In the genomic region with DNA sequence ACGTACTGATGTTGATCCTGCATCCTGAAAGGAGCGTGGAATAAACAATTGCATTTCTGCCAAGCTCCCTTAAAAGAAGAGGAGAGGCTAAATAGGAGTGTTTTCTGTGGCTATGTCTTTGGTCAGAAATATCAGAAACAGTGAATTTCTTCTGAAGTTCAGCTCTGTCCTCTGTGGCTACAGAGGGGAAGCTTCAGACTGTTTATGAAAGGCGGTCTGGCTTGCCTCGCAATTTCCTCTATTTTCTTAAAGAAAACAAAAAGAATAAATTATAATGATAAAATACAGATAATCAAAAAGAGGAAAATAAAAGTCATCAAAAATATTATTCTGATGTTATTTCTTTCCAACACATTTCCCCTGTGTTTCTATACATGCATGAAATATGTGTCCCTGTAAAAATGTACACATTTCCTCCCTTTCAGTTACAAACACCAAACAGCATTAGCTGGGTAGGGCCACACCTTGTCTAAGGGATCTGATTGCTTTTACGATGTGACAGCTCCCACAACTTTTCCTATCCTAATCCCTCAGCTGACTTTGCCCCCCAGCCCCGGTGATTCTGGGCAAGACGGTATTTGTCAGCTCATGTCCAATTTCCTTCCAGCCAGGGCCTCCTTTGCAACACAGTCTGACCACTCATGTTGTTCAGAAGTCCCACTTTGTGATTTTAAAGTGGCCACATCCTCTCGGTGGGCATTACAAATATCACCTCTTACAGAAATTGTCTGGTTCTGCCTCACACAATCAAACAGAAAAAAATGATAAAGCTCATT, we compare ENCODE assay signal across 24 cellular contexts.
DNase-seq lines count a peak whose midpoint lies in the region; ATAC-seq, FAIRE-seq and TF ChIP-seq lines count a peak whose summit lies in the region.
"Had no signal": no experiment of that assay in that cellular context is flagged by ENCODE, and none has a peak within 500 bp of the region (broad histone marks: within the 10 kb centered on the region; RNA-seq: fewer than 3 reads in every experiment).

No MANE protein-coding gene starts in this region.

- ATAC-seq in RWPE2 (ENCODE audit: low read depth) (no peak), HG03095 (IDR thresholded peaks at IDR 0.05; ENCODE audit: unreplicated experiment) (no peak), HG02678 (IDR thresholded peaks at IDR 0.05; ENCODE audit: unreplicated experiment) (no peak)
- ATAC-seq: stimulated activated memory B cell treated with anti-CD40 and anti-IgM and Interleukin-4, amounts not matched to agents 10 μg/mL and 1 μg/mL and 100 μg/mL, for 72 hours; T-helper 17 cell had no signal

- intact Hi-C loops in spleen (cut with DNase I; ENCODE audit: low total_unique reads): no loop called here

- H3K4me3 ChIP-seq in RWPE2 (ENCODE audit: severe bottlenecking) (no peak overlapping the region), spleen (no peak overlapping the region)

- peaks cover 34% of the 10 kb centered on the region for H3K4me1 ChIP-seq in RWPE2 (ENCODE audit: insufficient read depth, poor library complexity, severe bottlenecking)
- H3K4me1 ChIP-seq in spleen: peaks cover 0 to 21% (median 0%) of the 10 kb centered on the region in 6 donors

- FAIRE-seq in HTR-8/SVneo (lab: Jason Lieb, UNC): peak; percentile 69
- FAIRE-seq: endothelial cell of umbilical vein, GM12892, H54, small intestine had no signal

- H3K36me3 ChIP-seq in RWPE2 (ENCODE audit: low read depth) (no peaks in the 10 kb centered on the region), spleen (no peaks in the 10 kb centered on the region)

- TF ChIP-seq CTCF in RWPE2 (IDR thresholded peaks at IDR 0.05; ENCODE audit: poor library complexity, severe bottlenecking) (no peak), spleen (IDR thresholded peaks at IDR 0.05 in 8 of 11, conservative IDR thresholded peaks at IDR 0.05 in 3 of 11) (no peak)

- H3K9me3 ChIP-seq in RWPE2 (ENCODE audit: severe bottlenecking) (no peaks in the 10 kb centered on the region), spleen (no peaks in the 10 kb centered on the region)

- H3K27ac ChIP-seq in RWPE2 (ENCODE audit: poor library complexity, severe bottlenecking): peak overlapping the region; percentile 90
- peak overlapping the region in 7 of 8 donors; percentile 8 to 88 (median 79) for H3K27ac ChIP-seq in spleen

- no peak for DNase-seq in HTR-8/SVneo (ENCODE audit: insufficient read length, low spot score)
- DNase-seq in RWPE2 (ENCODE audit: low spot score): no peak
- DNase-seq in left kidney (ENCODE audit: low read depth, low spot score): peak; percentile 25
- DNase-seq in spleen: no peak
- DNase-seq in Kasumi-1 (lab: John Stamatoyannopoulos, UW): no peak
- DNase-seq: activated CD4-positive, alpha-beta T cell treated with anti-CD3 and anti-CD28 coated beads for 4 hours; activated naive CD4-positive, alpha-beta T cell; activated T-cell treated with anti-CD3 and anti-CD28 coated beads, Interleukin-2, amount 50 U/mL, for 24 hours; amniotic stem cell; CD4-positive, alpha-beta T cell; dermis blood vessel endothelial cell; EL; kidney glomerular epithelial cell; NCI-H2171; NCI-H510A treated with DMSO at 0.1 percent for 48 hours; small intestine; stimulated activated CD4-positive, alpha-beta T cell treated with anti-CD3 and anti-CD28 coated beads, Interleukin-2, amount 100 ng/mL, for 48 hours; T-helper 17 cell had no signal

- H3K27me3 ChIP-seq in RWPE2 (ENCODE audit: insufficient read depth, poor library complexity, severe bottlenecking): no peaks in the 10 kb centered on the region
- peaks cover 0 to 6% (median 0%) of the 10 kb centered on the region in 7 donors for H3K27me3 ChIP-seq in spleen (replicated peaks in 1 of 7)

- TF ChIP-seq POLR2A in spleen (IDR thresholded peaks at IDR 0.05): no peak

- WGBS in spleen, 5 donors: 42 to 74% (median 52%) methylated on average over 8 of the region's 8 CpGs
